In genomic region chr2:37357053-37357452, GRCh38 we compare ENCODE assay signal across 14 cellular contexts.
"Had no signal": no experiment of that assay in that cellular context is flagged by ENCODE, and none has a peak within 500 bp of the region (broad histone marks: within the 10 kb centered on the region; RNA-seq: fewer than 3 reads in every experiment).

No MANE protein-coding gene starts in this region.

- ATAC-seq: esophagus mucosa, T-helper 17 cell had no signal

- H3K9me3 ChIP-seq: right atrium auricular region had no signal

- H3K36me3 ChIP-seq: right atrium auricular region had no signal

- H3K27ac ChIP-seq: dorsolateral prefrontal cortex, right atrium auricular region had no signal

- H3K4me3 ChIP-seq: dorsolateral prefrontal cortex, right atrium auricular region had no signal

- H3K27me3 ChIP-seq: right atrium auricular region had no signal

- H3K4me1 ChIP-seq: right atrium auricular region had no signal

- DNase-seq: activated CD4-positive, alpha-beta T cell treated with anti-CD3 and anti-CD28 coated beads for 48 hours; activated gamma-delta T cell treated with Interleukin-2 at 50 U/mL for 16 hours; amniotic stem cell; dorsolateral prefrontal cortex; foreskin melanocyte; immature natural killer cell; nephron progenitor cell; occipital lobe; stimulated activated CD4-positive, alpha-beta T cell treated with anti-CD3 and anti-CD28 coated beads, Interleukin-4, amount 100 ng/mL, for 24 hours; stimulated activated naive CD4-positive, alpha-beta T cell treated with Interleukin-2 at 50 U/mL for 16 hours; T-helper 17 cell; trophoblast cell had no signal
